In the genomic region with DNA sequence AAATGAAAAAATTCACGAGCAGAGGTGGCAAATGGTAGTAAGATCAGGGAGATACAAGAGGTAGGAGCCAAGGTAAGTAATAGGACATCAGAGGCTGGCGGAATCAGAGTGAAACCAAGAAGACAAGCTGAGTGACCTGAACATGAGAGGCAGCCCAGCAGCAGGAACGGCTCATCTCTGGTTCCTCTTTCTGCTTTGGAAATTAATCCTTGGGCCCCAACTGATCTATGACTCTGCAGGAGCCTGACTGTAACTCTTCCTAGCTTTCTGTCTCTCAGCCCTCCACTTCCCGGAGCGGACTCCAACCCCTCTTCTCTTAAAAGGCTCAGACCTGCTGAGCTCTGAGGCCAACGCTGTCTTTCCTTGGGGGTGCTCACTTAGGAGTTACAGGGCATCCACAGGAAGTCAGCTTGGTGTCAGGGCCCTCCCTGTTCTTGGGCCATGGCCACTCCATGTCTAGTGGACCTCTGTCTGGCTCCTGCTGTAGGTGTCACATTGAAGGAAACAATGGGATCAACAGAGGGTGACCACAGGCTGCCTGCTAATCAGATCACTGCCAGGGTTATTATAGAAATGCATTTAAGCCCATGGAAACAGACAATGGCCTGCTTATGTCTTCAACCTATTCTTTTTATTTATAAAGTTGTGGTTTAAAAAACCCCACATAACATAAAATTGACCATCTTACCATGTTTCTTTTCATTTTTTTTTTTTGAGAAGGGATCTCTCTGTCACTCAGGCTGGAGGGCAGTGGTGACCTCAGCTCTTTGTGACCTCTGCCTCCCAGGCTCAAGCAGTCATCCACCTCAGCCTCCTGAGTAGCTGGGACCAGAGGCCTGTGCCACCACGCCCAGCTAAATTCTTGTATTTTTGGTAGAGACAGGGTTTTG, we compare ENCODE assay signal across 1 cellular context.
TF ChIP-seq lines count a peak whose summit lies in the region.

No MANE protein-coding gene starts in this region.

TF ChIP-seq in GM12878, 131 proteins besides CTCF, POLR2A, EP300 and RAD21 (continued from another document):
- TF ChIP-seq, protein P1, sequence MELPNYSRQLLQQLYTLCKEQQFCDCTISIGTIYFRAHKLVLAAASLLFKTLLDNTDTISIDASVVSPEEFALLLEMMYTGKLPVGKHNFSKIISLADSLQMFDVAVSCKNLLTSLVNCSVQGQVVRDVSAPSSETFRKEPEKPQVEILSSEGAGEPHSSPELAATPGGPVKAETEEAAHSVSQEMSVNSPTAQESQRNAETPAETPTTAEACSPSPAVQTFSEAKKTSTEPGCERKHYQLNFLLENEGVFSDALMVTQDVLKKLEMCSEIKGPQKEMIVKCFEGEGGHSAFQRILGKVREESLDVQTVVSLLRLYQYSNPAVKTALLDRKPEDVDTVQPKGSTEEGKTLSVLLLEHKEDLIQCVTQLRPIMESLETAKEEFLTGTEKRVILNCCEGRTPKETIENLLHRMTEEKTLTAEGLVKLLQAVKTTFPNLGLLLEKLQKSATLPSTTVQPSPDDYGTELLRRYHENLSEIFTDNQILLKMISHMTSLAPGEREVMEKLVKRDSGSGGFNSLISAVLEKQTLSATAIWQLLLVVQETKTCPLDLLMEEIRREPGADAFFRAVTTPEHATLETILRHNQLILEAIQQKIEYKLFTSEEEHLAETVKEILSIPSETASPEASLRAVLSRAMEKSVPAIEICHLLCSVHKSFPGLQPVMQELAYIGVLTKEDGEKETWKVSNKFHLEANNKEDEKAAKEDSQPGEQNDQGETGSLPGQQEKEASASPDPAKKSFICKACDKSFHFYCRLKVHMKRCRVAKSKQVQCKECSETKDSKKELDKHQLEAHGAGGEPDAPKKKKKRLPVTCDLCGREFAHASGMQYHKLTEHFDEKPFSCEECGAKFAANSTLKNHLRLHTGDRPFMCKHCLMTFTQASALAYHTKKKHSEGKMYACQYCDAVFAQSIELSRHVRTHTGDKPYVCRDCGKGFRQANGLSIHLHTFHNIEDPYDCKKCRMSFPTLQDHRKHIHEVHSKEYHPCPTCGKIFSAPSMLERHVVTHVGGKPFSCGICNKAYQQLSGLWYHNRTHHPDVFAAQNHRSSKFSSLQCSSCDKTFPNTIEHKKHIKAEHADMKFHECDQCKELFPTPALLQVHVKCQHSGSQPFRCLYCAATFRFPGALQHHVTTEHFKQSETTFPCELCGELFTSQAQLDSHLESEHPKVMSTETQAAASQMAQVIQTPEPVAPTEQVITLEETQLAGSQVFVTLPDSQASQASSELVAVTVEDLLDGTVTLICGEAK (IDR thresholded peaks at IDR 0.05; ENCODE audit: borderline replicate concordance), result peak; percentile 30; the same call in 1 of the 2 replicates
- TF ChIP-seq BHLHE40 (IDR thresholded peaks at IDR 0.05; ENCODE audit: borderline replicate concordance in 1 of 2, low read depth in 2 of 2, low read length in 1 of 2), result no peak
- no peak for TF ChIP-seq BACH1 (IDR thresholded peaks at IDR 0.05; ENCODE audit: borderline replicate concordance)
- peak in 1 of 2 experiments; percentile 42; a peak in 1 of 4 replicates for TF ChIP-seq ETV6 (conservative IDR thresholded peaks at IDR 0.05 in 1 of 2, IDR thresholded peaks at IDR 0.05 in 1 of 2; ENCODE audit: borderline replicate concordance in 1 of 2, low read depth in 1 of 2)
- TF ChIP-seq NR2C1 (IDR thresholded peaks at IDR 0.05), result peak; percentile 16; the same call in 1 of the 2 replicates
- TF ChIP-seq SRF (IDR thresholded peaks at IDR 0.05; ENCODE audit: low read depth in 2 of 2, low read length in 2 of 2), result 0 out of 4 replicates have a peak, but pooled peaks of 1 of the 2 experiments have one; percentile 70
- no peak for TF ChIP-seq ZNF622 (IDR thresholded peaks at IDR 0.05)
- 0 out of 2 replicates have a peak, but pooled peaks have one; percentile 38 for TF ChIP-seq CREM (IDR thresholded peaks at IDR 0.05; ENCODE audit: low read depth)
- TF ChIP-seq, protein P2, sequence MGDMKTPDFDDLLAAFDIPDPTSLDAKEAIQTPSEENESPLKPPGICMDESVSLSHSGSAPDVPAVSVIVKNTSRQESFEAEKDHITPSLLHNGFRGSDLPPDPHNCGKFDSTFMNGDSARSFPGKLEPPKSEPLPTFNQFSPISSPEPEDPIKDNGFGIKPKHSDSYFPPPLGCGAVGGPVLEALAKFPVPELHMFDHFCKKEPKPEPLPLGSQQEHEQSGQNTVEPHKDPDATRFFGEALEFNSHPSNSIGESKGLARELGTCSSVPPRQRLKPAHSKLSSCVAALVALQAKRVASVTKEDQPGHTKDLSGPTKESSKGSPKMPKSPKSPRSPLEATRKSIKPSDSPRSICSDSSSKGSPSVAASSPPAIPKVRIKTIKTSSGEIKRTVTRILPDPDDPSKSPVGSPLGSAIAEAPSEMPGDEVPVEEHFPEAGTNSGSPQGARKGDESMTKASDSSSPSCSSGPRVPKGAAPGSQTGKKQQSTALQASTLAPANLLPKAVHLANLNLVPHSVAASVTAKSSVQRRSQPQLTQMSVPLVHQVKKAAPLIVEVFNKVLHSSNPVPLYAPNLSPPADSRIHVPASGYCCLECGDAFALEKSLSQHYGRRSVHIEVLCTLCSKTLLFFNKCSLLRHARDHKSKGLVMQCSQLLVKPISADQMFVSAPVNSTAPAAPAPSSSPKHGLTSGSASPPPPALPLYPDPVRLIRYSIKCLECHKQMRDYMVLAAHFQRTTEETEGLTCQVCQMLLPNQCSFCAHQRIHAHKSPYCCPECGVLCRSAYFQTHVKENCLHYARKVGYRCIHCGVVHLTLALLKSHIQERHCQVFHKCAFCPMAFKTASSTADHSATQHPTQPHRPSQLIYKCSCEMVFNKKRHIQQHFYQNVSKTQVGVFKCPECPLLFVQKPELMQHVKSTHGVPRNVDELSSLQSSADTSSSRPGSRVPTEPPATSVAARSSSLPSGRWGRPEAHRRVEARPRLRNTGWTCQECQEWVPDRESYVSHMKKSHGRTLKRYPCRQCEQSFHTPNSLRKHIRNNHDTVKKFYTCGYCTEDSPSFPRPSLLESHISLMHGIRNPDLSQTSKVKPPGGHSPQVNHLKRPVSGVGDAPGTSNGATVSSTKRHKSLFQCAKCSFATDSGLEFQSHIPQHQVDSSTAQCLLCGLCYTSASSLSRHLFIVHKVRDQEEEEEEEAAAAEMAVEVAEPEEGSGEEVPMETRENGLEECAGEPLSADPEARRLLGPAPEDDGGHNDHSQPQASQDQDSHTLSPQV (IDR thresholded peaks at IDR 0.05), result peak; percentile 97
- TF ChIP-seq YY1 (IDR thresholded peaks at IDR 0.05; ENCODE audit: low read depth, low read length), result 0 out of 2 replicates have a peak, but pooled peaks have one; percentile 19
- no peak for TF ChIP-seq KDM1A (IDR thresholded peaks at IDR 0.05; ENCODE audit: borderline replicate concordance)
- TF ChIP-seq, protein P3, sequence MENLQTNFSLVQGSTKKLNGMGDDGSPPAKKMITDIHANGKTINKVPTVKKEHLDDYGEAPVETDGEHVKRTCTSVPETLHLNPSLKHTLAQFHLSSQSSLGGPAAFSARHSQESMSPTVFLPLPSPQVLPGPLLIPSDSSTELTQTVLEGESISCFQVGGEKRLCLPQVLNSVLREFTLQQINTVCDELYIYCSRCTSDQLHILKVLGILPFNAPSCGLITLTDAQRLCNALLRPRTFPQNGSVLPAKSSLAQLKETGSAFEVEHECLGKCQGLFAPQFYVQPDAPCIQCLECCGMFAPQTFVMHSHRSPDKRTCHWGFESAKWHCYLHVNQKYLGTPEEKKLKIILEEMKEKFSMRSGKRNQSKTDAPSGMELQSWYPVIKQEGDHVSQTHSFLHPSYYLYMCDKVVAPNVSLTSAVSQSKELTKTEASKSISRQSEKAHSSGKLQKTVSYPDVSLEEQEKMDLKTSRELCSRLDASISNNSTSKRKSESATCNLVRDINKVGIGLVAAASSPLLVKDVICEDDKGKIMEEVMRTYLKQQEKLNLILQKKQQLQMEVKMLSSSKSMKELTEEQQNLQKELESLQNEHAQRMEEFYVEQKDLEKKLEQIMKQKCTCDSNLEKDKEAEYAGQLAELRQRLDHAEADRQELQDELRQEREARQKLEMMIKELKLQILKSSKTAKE (IDR thresholded peaks at IDR 0.05; ENCODE audit: low read depth, poor library complexity, severe bottlenecking), result peak; percentile 45
- TF ChIP-seq, protein P4, sequence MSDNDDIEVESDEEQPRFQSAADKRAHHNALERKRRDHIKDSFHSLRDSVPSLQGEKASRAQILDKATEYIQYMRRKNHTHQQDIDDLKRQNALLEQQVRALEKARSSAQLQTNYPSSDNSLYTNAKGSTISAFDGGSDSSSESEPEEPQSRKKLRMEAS (IDR thresholded peaks at IDR 0.05; ENCODE audit: low read depth, low read length), result no peak
- TF ChIP-seq, protein P5, sequence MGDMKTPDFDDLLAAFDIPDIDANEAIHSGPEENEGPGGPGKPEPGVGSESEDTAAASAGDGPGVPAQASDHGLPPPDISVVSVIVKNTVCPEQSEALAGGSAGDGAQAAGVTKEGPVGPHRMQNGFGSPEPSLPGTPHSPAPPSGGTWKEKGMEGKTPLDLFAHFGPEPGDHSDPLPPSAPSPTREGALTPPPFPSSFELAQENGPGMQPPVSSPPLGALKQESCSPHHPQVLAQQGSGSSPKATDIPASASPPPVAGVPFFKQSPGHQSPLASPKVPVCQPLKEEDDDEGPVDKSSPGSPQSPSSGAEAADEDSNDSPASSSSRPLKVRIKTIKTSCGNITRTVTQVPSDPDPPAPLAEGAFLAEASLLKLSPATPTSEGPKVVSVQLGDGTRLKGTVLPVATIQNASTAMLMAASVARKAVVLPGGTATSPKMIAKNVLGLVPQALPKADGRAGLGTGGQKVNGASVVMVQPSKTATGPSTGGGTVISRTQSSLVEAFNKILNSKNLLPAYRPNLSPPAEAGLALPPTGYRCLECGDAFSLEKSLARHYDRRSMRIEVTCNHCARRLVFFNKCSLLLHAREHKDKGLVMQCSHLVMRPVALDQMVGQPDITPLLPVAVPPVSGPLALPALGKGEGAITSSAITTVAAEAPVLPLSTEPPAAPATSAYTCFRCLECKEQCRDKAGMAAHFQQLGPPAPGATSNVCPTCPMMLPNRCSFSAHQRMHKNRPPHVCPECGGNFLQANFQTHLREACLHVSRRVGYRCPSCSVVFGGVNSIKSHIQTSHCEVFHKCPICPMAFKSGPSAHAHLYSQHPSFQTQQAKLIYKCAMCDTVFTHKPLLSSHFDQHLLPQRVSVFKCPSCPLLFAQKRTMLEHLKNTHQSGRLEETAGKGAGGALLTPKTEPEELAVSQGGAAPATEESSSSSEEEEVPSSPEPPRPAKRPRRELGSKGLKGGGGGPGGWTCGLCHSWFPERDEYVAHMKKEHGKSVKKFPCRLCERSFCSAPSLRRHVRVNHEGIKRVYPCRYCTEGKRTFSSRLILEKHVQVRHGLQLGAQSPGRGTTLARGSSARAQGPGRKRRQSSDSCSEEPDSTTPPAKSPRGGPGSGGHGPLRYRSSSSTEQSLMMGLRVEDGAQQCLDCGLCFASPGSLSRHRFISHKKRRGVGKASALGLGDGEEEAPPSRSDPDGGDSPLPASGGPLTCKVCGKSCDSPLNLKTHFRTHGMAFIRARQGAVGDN (IDR thresholded peaks at IDR 0.05), result peak; percentile 93
- no peak for TF ChIP-seq SMAD5 (IDR thresholded peaks at IDR 0.05; ENCODE audit: low read depth)
- no peak for TF ChIP-seq MEF2B (IDR thresholded peaks at IDR 0.05; ENCODE audit: partially characterized antibody, poor library complexity, severe bottlenecking)
- peak; percentile 88 for TF ChIP-seq IKZF1 (conservative IDR thresholded peaks at IDR 0.05)
- TF ChIP-seq TCF12 (IDR thresholded peaks at IDR 0.05; ENCODE audit: low read depth, low read length), result 0 out of 2 replicates have a peak, but pooled peaks have one; percentile 62
- TF ChIP-seq ESRRA (IDR thresholded peaks at IDR 0.05; ENCODE audit: low read length), result no peak
- TF ChIP-seq IKZF2 (IDR thresholded peaks at IDR 0.05), result peak; percentile 80 to 84
- TF ChIP-seq TARDBP (IDR thresholded peaks at IDR 0.05; ENCODE audit: borderline replicate concordance), result no peak
- peak; percentile 82 for TF ChIP-seq IRF4 (IDR thresholded peaks at IDR 0.05; ENCODE audit: low read depth, low read length)
- TF ChIP-seq LARP7 (IDR thresholded peaks at IDR 0.05), result peak; percentile 45; the same call in 1 of the 2 replicates
- TF ChIP-seq, protein P6, sequence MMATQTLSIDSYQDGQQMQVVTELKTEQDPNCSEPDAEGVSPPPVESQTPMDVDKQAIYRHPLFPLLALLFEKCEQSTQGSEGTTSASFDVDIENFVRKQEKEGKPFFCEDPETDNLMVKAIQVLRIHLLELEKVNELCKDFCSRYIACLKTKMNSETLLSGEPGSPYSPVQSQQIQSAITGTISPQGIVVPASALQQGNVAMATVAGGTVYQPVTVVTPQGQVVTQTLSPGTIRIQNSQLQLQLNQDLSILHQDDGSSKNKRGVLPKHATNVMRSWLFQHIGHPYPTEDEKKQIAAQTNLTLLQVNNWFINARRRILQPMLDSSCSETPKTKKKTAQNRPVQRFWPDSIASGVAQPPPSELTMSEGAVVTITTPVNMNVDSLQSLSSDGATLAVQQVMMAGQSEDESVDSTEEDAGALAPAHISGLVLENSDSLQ (IDR thresholded peaks at IDR 0.05), result peak; percentile 82
- peak; percentile 8; the same call in 1 of the 2 replicates for TF ChIP-seq SMARCA5 (IDR thresholded peaks at IDR 0.05)
- peak; percentile 90 for TF ChIP-seq SPI1 (IDR thresholded peaks at IDR 0.05; ENCODE audit: borderline replicate concordance, insufficient read depth, low read depth, low read length)
- TF ChIP-seq NR2F1 (conservative IDR thresholded peaks at IDR 0.05), result peak; percentile 55
- no peak for TF ChIP-seq ATF7 (IDR thresholded peaks at IDR 0.05; ENCODE audit: low read depth)
- TF ChIP-seq HDAC6 (IDR thresholded peaks at IDR 0.05; ENCODE audit: unreplicated experiment), result no peak
- TF ChIP-seq, protein P7, sequence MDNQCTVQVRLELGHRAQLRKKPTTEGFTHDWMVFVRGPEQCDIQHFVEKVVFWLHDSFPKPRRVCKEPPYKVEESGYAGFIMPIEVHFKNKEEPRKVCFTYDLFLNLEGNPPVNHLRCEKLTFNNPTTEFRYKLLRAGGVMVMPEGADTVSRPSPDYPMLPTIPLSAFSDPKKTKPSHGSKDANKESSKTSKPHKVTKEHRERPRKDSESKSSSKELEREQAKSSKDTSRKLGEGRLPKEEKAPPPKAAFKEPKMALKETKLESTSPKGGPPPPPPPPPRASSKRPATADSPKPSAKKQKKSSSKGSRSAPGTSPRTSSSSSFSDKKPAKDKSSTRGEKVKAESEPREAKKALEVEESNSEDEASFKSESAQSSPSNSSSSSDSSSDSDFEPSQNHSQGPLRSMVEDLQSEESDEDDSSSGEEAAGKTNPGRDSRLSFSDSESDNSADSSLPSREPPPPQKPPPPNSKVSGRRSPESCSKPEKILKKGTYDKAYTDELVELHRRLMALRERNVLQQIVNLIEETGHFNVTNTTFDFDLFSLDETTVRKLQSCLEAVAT (IDR thresholded peaks at IDR 0.05), result peak; percentile 42; the same call in 1 of the 2 replicates
- peak; percentile 67 for TF ChIP-seq JUNB (IDR thresholded peaks at IDR 0.05)
